2 cellular contexts compared by ENCODE assay signal in genomic region chr16:89949756-89950155, GRCh38.
A peak's percentile ranks its signal among the peaks of the same experiment; 100 is the strongest.
TF ChIP-seq lines count a peak whose summit lies in the region.

No MANE protein-coding gene starts in this region.

TF ChIP-seq in A549, 52 proteins besides CTCF, POLR2A, EP300 and RAD21:
- no peak for TF ChIP-seq CHD2 (IDR thresholded peaks at IDR 0.05; ENCODE audit: low read length, partially characterized antibody)
- no peak for TF ChIP-seq RARB (CRISPR knock-in tag; IDR thresholded peaks at IDR 0.05)
- no peak for TF ChIP-seq JUN (IDR thresholded peaks at IDR 0.05)
- no peak for TF ChIP-seq GATA3 (IDR thresholded peaks at IDR 0.05; ENCODE audit: borderline replicate concordance)
- TF ChIP-seq KDM1A (IDR thresholded peaks at IDR 0.05; ENCODE audit: low read depth) = no peak
- TF ChIP-seq ZC3H11A (IDR thresholded peaks at IDR 0.05) = no peak
- no peak for TF ChIP-seq ZFP36 (IDR thresholded peaks at IDR 0.05; ENCODE audit: borderline replicate concordance, partially characterized antibody)
- TF ChIP-seq ZSCAN20 (CRISPR knock-in tag; IDR thresholded peaks at IDR 0.05) = no peak
- TF ChIP-seq CBX8 (IDR thresholded peaks at IDR 0.05) = no peak
- TF ChIP-seq SREBF2 (IDR thresholded peaks at IDR 0.05) = no peak
- no peak for TF ChIP-seq SMC3 (IDR thresholded peaks at IDR 0.05)
- TF ChIP-seq REST (IDR thresholded peaks at IDR 0.05) = no peak
- TF ChIP-seq ESRRA (IDR thresholded peaks at IDR 0.05; ENCODE audit: borderline replicate concordance, low read length) = no peak
- TF ChIP-seq TFCP2L1 (CRISPR knock-in tag; IDR thresholded peaks at IDR 0.05) = no peak
- TF ChIP-seq FOSB (CRISPR knock-in tag; IDR thresholded peaks at IDR 0.05) = no peak
- TF ChIP-seq, protein P1, sequence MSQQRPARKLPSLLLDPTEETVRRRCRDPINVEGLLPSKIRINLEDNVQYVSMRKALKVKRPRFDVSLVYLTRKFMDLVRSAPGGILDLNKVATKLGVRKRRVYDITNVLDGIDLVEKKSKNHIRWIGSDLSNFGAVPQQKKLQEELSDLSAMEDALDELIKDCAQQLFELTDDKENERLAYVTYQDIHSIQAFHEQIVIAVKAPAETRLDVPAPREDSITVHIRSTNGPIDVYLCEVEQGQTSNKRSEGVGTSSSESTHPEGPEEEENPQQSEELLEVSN (IDR thresholded peaks at IDR 0.05; ENCODE audit: borderline replicate concordance, low read depth) = no peak
- TF ChIP-seq HEYL (CRISPR knock-in tag; IDR thresholded peaks at IDR 0.05) = no peak
- TF ChIP-seq HOXA7 (CRISPR knock-in tag; IDR thresholded peaks at IDR 0.05) = no peak
- TF ChIP-seq TP53 (CRISPR knock-in tag; IDR thresholded peaks at IDR 0.05) = no peak

TF ChIP-seq in K562, 482 proteins besides CTCF, POLR2A, EP300 and RAD21:
- TF ChIP-seq RBFOX2 (IDR thresholded peaks at IDR 0.05; ENCODE audit: low read depth, low read length) (peak; percentile 59), SMAD3 (CRISPR knock-in tag; conservative IDR thresholded peaks at IDR 0.05) (no peak), ZNF76 (CRISPR knock-in tag; IDR thresholded peaks at IDR 0.05; ENCODE audit: borderline replicate concordance) (no peak), SOX6 (IDR thresholded peaks at IDR 0.05) (no peak)
TF ChIP-seq in K562: peak in this region for 1.
